23 cellular contexts compared by ENCODE assay signal in the genomic region with DNA sequence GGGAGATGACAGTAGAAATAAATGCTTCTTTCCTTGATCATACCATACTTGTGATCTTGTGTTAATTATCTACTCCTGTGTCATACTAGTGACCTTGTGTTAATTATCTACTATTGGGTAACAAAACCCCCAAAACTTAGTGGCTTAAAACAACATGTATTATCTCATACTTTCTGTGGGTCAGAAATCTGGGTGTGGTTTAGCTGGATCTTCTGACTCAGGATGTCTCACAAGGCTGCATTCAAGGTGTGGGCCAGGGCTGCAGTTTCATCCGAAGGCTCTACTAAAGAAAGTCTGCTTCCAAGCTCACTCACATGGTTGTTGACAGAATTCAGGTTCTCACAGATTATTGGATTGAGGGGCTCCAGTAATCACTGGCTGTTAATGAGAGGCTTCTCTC.
DNase-seq lines count a peak whose midpoint lies in the region; ATAC-seq, FAIRE-seq and TF ChIP-seq lines count a peak whose summit lies in the region.
"Had no signal": no experiment of that assay in that cellular context is flagged by ENCODE, and none has a peak within 500 bp of the region (broad histone marks: within the 10 kb centered on the region; RNA-seq: fewer than 3 reads in every experiment).

No MANE protein-coding gene starts in this region.

- H3K4me1 Mint-ChIP-seq in astrocyte (ENCODE audit: low read depth, unreplicated experiment) = peaks cover 7% of the 10 kb centered on the region
- H3K4me1 Mint-ChIP-seq: B cell, IgD-negative memory B cell had no signal

- POLR2A ChIA-PET in RWPE1 (lab: Yijun Ruan, JAX; ENCODE audit: low non-redundant PET) = no interaction called here

- BruUV-seq in mammary epithelial cell (replicated peaks; lab: Mats Ljungman, UMichigan) = no TSS peak

- intact Hi-C loops in mammary epithelial cell (cut with micrococcal nuclease) = no loop called here
- intact Hi-C loops in breast epithelium (cut with DNase I; ENCODE audit: low total_unique reads) = no loop called here

- dilution Hi-C loops in mammary epithelial cell (cut with HindIII; ENCODE audit: low sequenced_read_pairs) = no loop called here

- H3K4me3 ChIP-seq in mammary epithelial cell (replicated peaks in 1 of 3; ENCODE audit: insufficient read depth in 1 of 3, low read depth in 2 of 3, low read length in 3 of 3) (no peak overlapping the region), breast epithelium (no peak overlapping the region), astrocyte (ENCODE audit: insufficient read depth, low read depth, low read length) (no peak overlapping the region)
- H3K4me3 ChIP-seq: MG63, PC-9, SJCRH30 had no signal

- TF ChIP-seq CTCF in mammary epithelial cell (conservative IDR thresholded peaks at IDR 0.05 in 1 of 2, IDR thresholded peaks at IDR 0.05 in 1 of 2; ENCODE audit: extremely low read depth in 1 of 2, insufficient read depth in 1 of 2, low read depth in 1 of 2, low read length in 2 of 2) (no peak), breast epithelium (IDR thresholded peaks at IDR 0.05) (no peak), astrocyte (IDR thresholded peaks at IDR 0.05; ENCODE audit: insufficient read depth, low read depth, low read length) (no peak), RWPE1 (conservative IDR thresholded peaks at IDR 0.05; ENCODE audit: low read depth) (no peak)

- no peaks in the 10 kb centered on the region for H3K4me1 ChIP-seq in mammary epithelial cell (ENCODE audit: insufficient read depth, low read length)
- H3K4me1 ChIP-seq in breast epithelium = no peaks in the 10 kb centered on the region
- no peaks in the 10 kb centered on the region for H3K4me1 ChIP-seq in astrocyte (ENCODE audit: insufficient read depth, low read length)
- H3K4me1 ChIP-seq: SJCRH30 had no signal

- WGBS in mammary epithelial cell (ENCODE audit: low coverage, missing lambda C conversion rate) = 92% methylated on average over 1 of the region's 1 CpG

- H3K27me3 Mint-ChIP-seq in astrocyte (ENCODE audit: low read depth, unreplicated experiment) = no peaks in the 10 kb centered on the region
- H3K27me3 Mint-ChIP-seq: B cell had no signal

- H3K9me3 ChIP-seq in mammary epithelial cell (replicated peaks; ENCODE audit: insufficient read depth, low read length) (peaks cover 6% of the 10 kb centered on the region), breast epithelium (peaks cover 0 to 8% of the 10 kb centered on the region in 2 donors), astrocyte (ENCODE audit: insufficient read depth, low read depth, low read length) (no peaks in the 10 kb centered on the region)
- H3K9me3 ChIP-seq: MG63, SJCRH30 had no signal

- H3K9ac ChIP-seq in mammary epithelial cell (ENCODE audit: insufficient read depth, low read length) = no peak overlapping the region
- H3K9ac ChIP-seq in astrocyte (ENCODE audit: low read length) = no peak overlapping the region

- H3K36me3 ChIP-seq in mammary epithelial cell (ENCODE audit: insufficient read depth, low read length) = no peaks in the 10 kb centered on the region
- no peaks in the 10 kb centered on the region for H3K36me3 ChIP-seq in breast epithelium
- H3K36me3 ChIP-seq in astrocyte (ENCODE audit: insufficient read depth, low read length) = no peaks in the 10 kb centered on the region
- H3K36me3 ChIP-seq: MG63, SJCRH30 had no signal

- H3K27me3 ChIP-seq in mammary epithelial cell (ENCODE audit: insufficient read depth, low read length) (peaks cover 6% of the 10 kb centered on the region), breast epithelium (peaks cover 0 to 37% of the 10 kb centered on the region in 2 donors), astrocyte (ENCODE audit: insufficient read depth, low read length) (no peaks in the 10 kb centered on the region)
- H3K27me3 ChIP-seq: MG63, SJCRH30 had no signal

- peak; percentile 64 for FAIRE-seq in astrocyte (lab: Jason Lieb, UNC)
- FAIRE-seq: GM12891, H1 had no signal

- H3K9me3 Mint-ChIP-seq in astrocyte (ENCODE audit: unreplicated experiment) = peaks cover 5% of the 10 kb centered on the region

- no peak for TF ChIP-seq POLR2A in breast epithelium (IDR thresholded peaks at IDR 0.05)

- H3K79me2 ChIP-seq in mammary epithelial cell (ENCODE audit: insufficient read depth, low read length) = no peaks in the 10 kb centered on the region
- no peaks in the 10 kb centered on the region for H3K79me2 ChIP-seq in astrocyte (ENCODE audit: insufficient read depth, low read length)

- no peak overlapping the region for H3K4me3 Mint-ChIP-seq in astrocyte (ENCODE audit: unreplicated experiment)
- H3K4me3 Mint-ChIP-seq: B cell, IgD-negative memory B cell had no signal

- no peaks in the 10 kb centered on the region for H3K36me3 Mint-ChIP-seq in astrocyte (ENCODE audit: low read depth, unreplicated experiment)
- H3K36me3 Mint-ChIP-seq: IgD-negative memory B cell had no signal

- no peak for ATAC-seq in activated CD4-positive, CD25-positive, alpha-beta regulatory T cell treated with anti-CD3 and anti-CD28 coated beads, Interleukin-2, amount 50 U/mL, for 24 hours
- no peak for ATAC-seq in HG03045 (IDR thresholded peaks at IDR 0.05; ENCODE audit: unreplicated experiment)

- H2AFZ ChIP-seq in mammary epithelial cell (ENCODE audit: low read depth, low read length) (no peak overlapping the region), astrocyte (ENCODE audit: low read depth, low read length) (no peak overlapping the region)
- H2AFZ ChIP-seq: PC-9 had no signal

- DNase-seq in mammary epithelial cell = peak; percentile 46
- DNase-seq in breast epithelium (ENCODE audit: low spot score in 2 of 2) = no peak
- DNase-seq in astrocyte (ENCODE audit: low read depth) = peak; percentile 13
- DNase-seq in glomerular visceral epithelial cell (ENCODE audit: extremely low spot score) = peak; percentile 54
- DNase-seq in globus pallidus (ENCODE audit: low spot score) = no peak
- DNase-seq in RWPE1 (ENCODE audit: low spot score) = no peak
- DNase-seq: 8988T, DMS153, Karpas-422, MG63, NCI-H1092, NCI-H1436 treated with DMSO at 0.1 percent for 48 hours, NCI-H2029 treated with DMSO at 0.1 percent for 48 hours, NCI-H2171, NCI-H526, PC-9 had no signal

- CTCF ChIA-PET in mammary epithelial cell (lab: Charles Lee; ENCODE audit: low non-redundant PET) = no interaction called here
- CTCF ChIA-PET in RWPE1 (lab: Yijun Ruan, JAX) = interaction anchor here (0.7 kb wide), 1 partner anchor 205 kb away, joined by 3 read pairs; no protein-coding TSS in a partner anchor

- H3K4me2 ChIP-seq in mammary epithelial cell (ENCODE audit: insufficient read depth, low read depth, low read length) = no peak overlapping the region
- H3K4me2 ChIP-seq in astrocyte (ENCODE audit: low read length) = no peak overlapping the region
- H3K4me2 ChIP-seq: PC-9 had no signal

- in situ Hi-C loops in mammary epithelial cell (cut with MboI; ENCODE audit: low sequenced_read_pairs in 2 of 2) = no loop called here

- H4K20me1 ChIP-seq in mammary epithelial cell (ENCODE audit: insufficient read depth, low read length) (no peaks in the 10 kb centered on the region), astrocyte (ENCODE audit: insufficient read depth, low read length) (no peaks in the 10 kb centered on the region)

- H3K27ac ChIP-seq in mammary epithelial cell (ENCODE audit: insufficient read depth, low read depth, low read length) (no peak overlapping the region), breast epithelium (no peak overlapping the region), astrocyte (ENCODE audit: low read depth, low read length) (no peak overlapping the region), RWPE1 (no peak overlapping the region)
- H3K27ac ChIP-seq: PC-9, SJCRH30 had no signal

- no peak overlapping the region for H3K27ac Mint-ChIP-seq in astrocyte (ENCODE audit: unreplicated experiment)
- H3K27ac Mint-ChIP-seq: B cell, IgD-negative memory B cell had no signal

Comparison
In these comparisons a context has a peak if more than half of its experiments do, and no peak if none do; other contexts are left out.
1. DNase-seq: peak in mammary epithelial cell (single experiment), astrocyte (single experiment) and glomerular visceral epithelial cell (single experiment); none in breast epithelium (0 of 2), globus pallidus (single experiment) and RWPE1 (single experiment).